ENCODE assay signal across 8 cellular contexts in the genomic region with DNA sequence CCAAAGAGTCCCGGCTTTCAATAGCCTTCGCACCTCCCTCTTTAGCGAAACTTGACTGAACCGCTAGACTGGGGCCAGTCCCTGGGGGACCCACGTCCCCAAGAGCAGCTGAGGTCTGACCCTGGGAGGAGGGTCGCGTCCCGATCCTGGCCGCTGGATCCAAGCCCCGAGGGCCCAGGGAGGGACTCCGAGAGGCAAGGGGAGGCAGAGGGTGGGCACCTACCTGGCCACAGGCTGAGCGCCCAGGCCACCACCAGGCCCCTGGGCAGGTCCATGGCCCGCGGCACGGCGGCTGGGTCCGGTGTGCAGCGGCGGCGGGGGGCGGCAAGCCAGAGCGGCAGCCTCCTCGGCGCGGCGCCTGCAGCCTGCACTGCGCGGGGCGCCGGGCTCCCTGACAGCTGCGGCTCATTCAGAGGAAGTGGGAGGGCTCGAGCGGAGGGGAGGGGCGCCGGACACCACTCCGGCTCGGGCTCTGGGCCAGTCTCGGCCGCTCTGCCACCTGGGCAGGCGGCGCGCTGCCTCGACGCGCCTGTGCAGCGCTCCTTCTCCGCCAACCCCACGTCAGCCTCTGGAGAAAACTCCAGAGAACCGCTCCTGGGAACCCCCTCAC.
A peak's percentile ranks its signal among the peaks of the same experiment; 100 is the strongest.
DNase-seq lines count a peak whose midpoint lies in the region; ATAC-seq and TF ChIP-seq lines count a peak whose summit lies in the region.

A gene with protein sequence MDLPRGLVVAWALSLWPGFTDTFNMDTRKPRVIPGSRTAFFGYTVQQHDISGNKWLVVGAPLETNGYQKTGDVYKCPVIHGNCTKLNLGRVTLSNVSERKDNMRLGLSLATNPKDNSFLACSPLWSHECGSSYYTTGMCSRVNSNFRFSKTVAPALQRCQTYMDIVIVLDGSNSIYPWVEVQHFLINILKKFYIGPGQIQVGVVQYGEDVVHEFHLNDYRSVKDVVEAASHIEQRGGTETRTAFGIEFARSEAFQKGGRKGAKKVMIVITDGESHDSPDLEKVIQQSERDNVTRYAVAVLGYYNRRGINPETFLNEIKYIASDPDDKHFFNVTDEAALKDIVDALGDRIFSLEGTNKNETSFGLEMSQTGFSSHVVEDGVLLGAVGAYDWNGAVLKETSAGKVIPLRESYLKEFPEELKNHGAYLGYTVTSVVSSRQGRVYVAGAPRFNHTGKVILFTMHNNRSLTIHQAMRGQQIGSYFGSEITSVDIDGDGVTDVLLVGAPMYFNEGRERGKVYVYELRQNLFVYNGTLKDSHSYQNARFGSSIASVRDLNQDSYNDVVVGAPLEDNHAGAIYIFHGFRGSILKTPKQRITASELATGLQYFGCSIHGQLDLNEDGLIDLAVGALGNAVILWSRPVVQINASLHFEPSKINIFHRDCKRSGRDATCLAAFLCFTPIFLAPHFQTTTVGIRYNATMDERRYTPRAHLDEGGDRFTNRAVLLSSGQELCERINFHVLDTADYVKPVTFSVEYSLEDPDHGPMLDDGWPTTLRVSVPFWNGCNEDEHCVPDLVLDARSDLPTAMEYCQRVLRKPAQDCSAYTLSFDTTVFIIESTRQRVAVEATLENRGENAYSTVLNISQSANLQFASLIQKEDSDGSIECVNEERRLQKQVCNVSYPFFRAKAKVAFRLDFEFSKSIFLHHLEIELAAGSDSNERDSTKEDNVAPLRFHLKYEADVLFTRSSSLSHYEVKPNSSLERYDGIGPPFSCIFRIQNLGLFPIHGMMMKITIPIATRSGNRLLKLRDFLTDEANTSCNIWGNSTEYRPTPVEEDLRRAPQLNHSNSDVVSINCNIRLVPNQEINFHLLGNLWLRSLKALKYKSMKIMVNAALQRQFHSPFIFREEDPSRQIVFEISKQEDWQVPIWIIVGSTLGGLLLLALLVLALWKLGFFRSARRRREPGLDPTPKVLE (minus strand): TSS at position 372 of the 610 bp plus-strand sequence. CDS start 97 bp downstream, at position 275.

- no peaks in the 10 kb centered on the region for H3K36me3 Mint-ChIP-seq in stimulated activated memory B cell treated with anti-CD40 and anti-IgM and Interleukin-4, amounts not matched to agents 10 μg/mL and 1 μg/mL and 100 μg/mL, for 72 hours

- no peaks in the 10 kb centered on the region for H3K9me3 Mint-ChIP-seq in stimulated activated memory B cell treated with anti-CD40 and anti-IgM and Interleukin-4, amounts not matched to agents 10 μg/mL and 1 μg/mL and 100 μg/mL, for 72 hours

- H3K27me3 Mint-ChIP-seq in stimulated activated memory B cell treated with anti-CD40 and anti-IgM and Interleukin-4, amounts not matched to agents 10 μg/mL and 1 μg/mL and 100 μg/mL, for 72 hours = peaks cover 53% of the 10 kb centered on the region

- in situ Hi-C loops in astrocyte of the spinal cord (cut with HindIII; ENCODE audit: low sequenced_read_pairs) = no loop called here

- H3K4me1 Mint-ChIP-seq in stimulated activated memory B cell treated with anti-CD40 and anti-IgM and Interleukin-4, amounts not matched to agents 10 μg/mL and 1 μg/mL and 100 μg/mL, for 72 hours = peaks cover 12% of the 10 kb centered on the region

- H3K4me3 Mint-ChIP-seq in stimulated activated memory B cell treated with anti-CD40 and anti-IgM and Interleukin-4, amounts not matched to agents 10 μg/mL and 1 μg/mL and 100 μg/mL, for 72 hours = peak within 1 kb of the TSS; percentile 32

- TF ChIP-seq CTCF in GM12865 (IDR thresholded peaks at IDR 0.05; ENCODE audit: insufficient read depth, low read depth, low read length, missing control alignments) (no peak), astrocyte of the spinal cord (IDR thresholded peaks at IDR 0.05; ENCODE audit: low read depth, low read length) (no peak)

- H3K4me3 ChIP-seq in GM12865 (ENCODE audit: low read depth, low read length) (no peak within 1 kb of the TSS), astrocyte of the spinal cord (ENCODE audit: low read depth, low read length) (peak within 1 kb of the TSS; percentile 55)

- ATAC-seq in stimulated activated memory B cell treated with anti-CD40 and anti-IgM and Interleukin-4, amounts not matched to agents 10 μg/mL and 1 μg/mL and 100 μg/mL, for 72 hours = peak; percentile 13
- ATAC-seq in GM19467 (IDR thresholded peaks at IDR 0.05; ENCODE audit: unreplicated experiment) = no peak

- DNase-seq in GM12865 (ENCODE audit: low read depth) = peak; percentile 21
- DNase-seq in NCI-H146 treated with DMSO at 0.1 percent for 48 hours (lab: John Stamatoyannopoulos, UW; ENCODE audit: unreplicated experiment) = peak; percentile 17
- peak; percentile 51 for DNase-seq in astrocyte of the spinal cord (ENCODE audit: low read depth, low spot score)
- peak; percentile 88 for DNase-seq in iPS-NIHi7 (ENCODE audit: extremely low spot score)
- no peak for DNase-seq in activated gamma-delta T cell (lab: John Stamatoyannopoulos, UW)
- DNase-seq in SKM-1 (lab: John Stamatoyannopoulos, UW; ENCODE audit: unreplicated experiment) = no peak

- no peak within 1 kb of the TSS for H3K27ac Mint-ChIP-seq in stimulated activated memory B cell treated with anti-CD40 and anti-IgM and Interleukin-4, amounts not matched to agents 10 μg/mL and 1 μg/mL and 100 μg/mL, for 72 hours

Comparison
In these comparisons a context has a peak if more than half of its experiments do, and no peak if none do; other contexts are left out.
1. DNase-seq: peak in GM12865 (single experiment), NCI-H146 treated with DMSO at 0.1 percent for 48 hours (single experiment), astrocyte of the spinal cord (single experiment) and iPS-NIHi7 (single experiment); none in activated gamma-delta T cell (single experiment) and SKM-1 (single experiment).